ENCODE assay signal across 15 cellular contexts in genomic region chr11:70783356-70783755, GRCh38.
"Had no signal": no experiment of that assay in that cellular context is flagged by ENCODE, and none has a peak within 500 bp of the region (broad histone marks: within the 10 kb centered on the region; RNA-seq: fewer than 3 reads in every experiment).

No MANE protein-coding gene starts in this region.

- ATAC-seq: sciatic nerve; stimulated activated effector memory CD8-positive, alpha-beta T cell treated with anti-CD3 and anti-CD28 coated beads, Interleukin-12 subunit alpha, Interleukin-12 subunit beta, amount 100 ng/mL, for 72 hours had no signal

- H3K27me3 ChIP-seq: tibial nerve had no signal

- H3K27me3 Mint-ChIP-seq: activated CD4-positive, alpha-beta T cell treated with anti-CD3 and anti-CD28 coated beads, Interleukin-2, amount 10 ng/mL, durations not matched to agents 24 days and 14 days; activated naive CD8-positive, alpha-beta T cell treated with anti-CD3 and anti-CD28 coated beads, Interleukin-2, amount 10 ng/mL, durations not matched to agents 7 days and 5 days had no signal

- H3K4me3 ChIP-seq: tibial nerve had no signal

- H3K36me3 ChIP-seq: tibial nerve had no signal

- H3K27ac Mint-ChIP-seq: activated CD4-positive, alpha-beta T cell treated with anti-CD3 and anti-CD28 coated beads, Interleukin-2, amount 10 ng/mL, durations not matched to agents 24 days and 14 days; activated naive CD8-positive, alpha-beta T cell treated with anti-CD3 and anti-CD28 coated beads, Interleukin-2, amount 10 ng/mL, durations not matched to agents 7 days and 5 days; activated T-helper 1 cell treated with anti-CD3 and anti-CD28 coated beads, Interleukin-12 subunit alpha, Interleukin-12 subunit beta, Interleukin-2, Interleukin-4 antibody, amounts not matched to agents 30 ng/mL and 10 ng/mL and 1 ng/mL, durations not matched to agents 14 hours and 24 hours and 36 hours; stimulated activated effector memory CD8-positive, alpha-beta T cell treated with anti-CD3 and anti-CD28 coated beads, Interleukin-12 subunit alpha, Interleukin-12 subunit beta, amount 100 ng/mL, for 72 hours had no signal

- H3K4me3 Mint-ChIP-seq: activated CD4-positive, alpha-beta T cell treated with anti-CD3 and anti-CD28 coated beads, Interleukin-2, amount 10 ng/mL, durations not matched to agents 24 days and 14 days; activated naive CD8-positive, alpha-beta T cell treated with anti-CD3 and anti-CD28 coated beads, Interleukin-2, amount 10 ng/mL, durations not matched to agents 7 days and 5 days; activated T-helper 1 cell treated with anti-CD3 and anti-CD28 coated beads, Interleukin-12 subunit alpha, Interleukin-12 subunit beta, Interleukin-2, Interleukin-4 antibody, amounts not matched to agents 30 ng/mL and 10 ng/mL and 1 ng/mL, durations not matched to agents 14 hours and 24 hours and 36 hours; nephron; stimulated activated effector memory CD8-positive, alpha-beta T cell treated with anti-CD3 and anti-CD28 coated beads, Interleukin-12 subunit alpha, Interleukin-12 subunit beta, amount 100 ng/mL, for 72 hours had no signal

- H3K27ac ChIP-seq: tibial nerve had no signal

- H3K4me1 ChIP-seq: tibial nerve had no signal

- H3K4me1 Mint-ChIP-seq: activated CD4-positive, alpha-beta T cell treated with anti-CD3 and anti-CD28 coated beads, Interleukin-2, amount 10 ng/mL, durations not matched to agents 24 days and 14 days; activated naive CD8-positive, alpha-beta T cell treated with anti-CD3 and anti-CD28 coated beads, Interleukin-2, amount 10 ng/mL, durations not matched to agents 7 days and 5 days; stimulated activated effector memory CD8-positive, alpha-beta T cell treated with anti-CD3 and anti-CD28 coated beads, Interleukin-12 subunit alpha, Interleukin-12 subunit beta, amount 100 ng/mL, for 72 hours had no signal

- H3K9me3 Mint-ChIP-seq: activated CD4-positive, alpha-beta T cell treated with anti-CD3 and anti-CD28 coated beads, Interleukin-2, amount 10 ng/mL, durations not matched to agents 24 days and 14 days; activated naive CD8-positive, alpha-beta T cell treated with anti-CD3 and anti-CD28 coated beads, Interleukin-2, amount 10 ng/mL, durations not matched to agents 7 days and 5 days; activated T-helper 1 cell treated with anti-CD3 and anti-CD28 coated beads, Interleukin-12 subunit alpha, Interleukin-12 subunit beta, Interleukin-2, Interleukin-4 antibody, amounts not matched to agents 30 ng/mL and 10 ng/mL and 1 ng/mL, durations not matched to agents 14 hours and 24 hours and 36 hours; nephron; stimulated activated effector memory CD8-positive, alpha-beta T cell treated with anti-CD3 and anti-CD28 coated beads, Interleukin-12 subunit alpha, Interleukin-12 subunit beta, amount 100 ng/mL, for 72 hours had no signal

- DNase-seq: activated CD4-positive, alpha-beta T cell treated with anti-CD3 and anti-CD28 coated beads, Interleukin-2, amount 10 ng/mL, durations not matched to agents 24 days and 14 days; activated CD4-positive, CD25-positive, alpha-beta regulatory T cell; activated CD8-positive, alpha-beta memory T cell treated with anti-CD3 and anti-CD28 coated beads, Interleukin-2, amount 50 U/mL, for 48 hours; activated naive CD8-positive, alpha-beta T cell treated with anti-CD3 and anti-CD28 coated beads, Interleukin-2, amount 10 ng/mL, durations not matched to agents 7 days and 5 days; effector memory CD4-positive, alpha-beta T cell; head of caudate nucleus; kidney glomerular epithelial cell; mesendoderm; stimulated activated CD4-positive, alpha-beta T cell treated with anti-CD3 and anti-CD28 coated beads, Interleukin-12 subunit alpha, Interleukin-12 subunit beta, amount 100 ng/mL, for 4 hours; stimulated activated CD4-positive, alpha-beta T cell treated with anti-CD3 and anti-CD28 coated beads, Interleukin-2, amount 100 ng/mL, for 24 hours had no signal

- H3K36me3 Mint-ChIP-seq: activated naive CD8-positive, alpha-beta T cell treated with anti-CD3 and anti-CD28 coated beads, Interleukin-2, amount 10 ng/mL, durations not matched to agents 7 days and 5 days; stimulated activated effector memory CD8-positive, alpha-beta T cell treated with anti-CD3 and anti-CD28 coated beads, Interleukin-12 subunit alpha, Interleukin-12 subunit beta, amount 100 ng/mL, for 72 hours had no signal
